17 cellular contexts compared by ENCODE assay signal in the genomic region with DNA sequence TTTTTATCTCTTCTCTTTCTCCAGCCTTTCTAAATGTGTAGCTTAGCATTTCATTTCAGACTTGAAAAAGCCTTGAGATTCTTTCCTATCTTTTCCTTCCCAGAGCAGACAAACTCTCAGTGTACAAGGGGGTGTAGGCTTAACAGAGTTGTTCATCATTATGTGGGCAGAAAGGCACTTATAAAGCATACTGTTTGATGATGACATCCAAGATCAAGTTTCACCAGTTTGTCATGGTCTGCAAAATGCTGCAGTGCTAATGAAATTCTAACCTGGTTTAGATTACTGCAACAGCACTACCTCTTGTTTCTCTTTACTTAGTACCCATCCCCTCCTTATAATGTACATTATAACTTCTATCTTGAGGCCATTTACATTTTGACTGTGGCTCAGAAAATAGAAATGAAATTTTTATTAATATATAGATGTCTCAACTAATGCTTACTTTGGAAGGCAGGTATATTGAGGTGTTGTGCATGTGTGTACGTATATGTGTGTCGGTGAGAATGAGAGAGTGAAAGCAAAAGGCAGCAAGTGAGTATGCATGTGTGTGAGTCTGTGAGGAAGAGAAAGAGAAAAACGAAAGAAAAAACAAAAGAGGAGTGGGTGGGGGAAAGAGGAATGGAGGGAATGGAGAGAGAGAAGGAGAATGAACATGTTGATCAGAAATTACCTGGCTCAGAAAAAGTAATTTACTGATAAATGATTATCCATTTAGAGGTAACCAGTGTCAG.
DNase-seq lines count a peak whose midpoint lies in the region; TF ChIP-seq lines count a peak whose summit lies in the region.
"Had no signal": no experiment of that assay in that cellular context is flagged by ENCODE, and none has a peak within 500 bp of the region (broad histone marks: within the 10 kb centered on the region; RNA-seq: fewer than 3 reads in every experiment).

No MANE protein-coding gene starts in this region.

- no peaks in the 10 kb centered on the region for H3K27me3 Mint-ChIP-seq in chondrocyte (ENCODE audit: low read depth)

- H3K9me3 Mint-ChIP-seq in chondrocyte (ENCODE audit: low read depth): no peaks in the 10 kb centered on the region

- no peaks in the 10 kb centered on the region for H3K36me3 Mint-ChIP-seq in chondrocyte (ENCODE audit: low read depth)
- H3K36me3 Mint-ChIP-seq: stimulated activated effector memory CD8-positive, alpha-beta T cell treated with anti-CD3 and anti-CD28 coated beads, Interleukin-12 subunit alpha, Interleukin-12 subunit beta, amount 100 ng/mL, for 72 hours had no signal

- H3K4me3 ChIP-seq in skeletal muscle cell (ENCODE audit: low read depth, low read length): no peak overlapping the region
- H3K4me3 ChIP-seq: HAP-1, vagina had no signal

- DNase-seq in NCI-H2196 (lab: John Stamatoyannopoulos, UW; ENCODE audit: unreplicated experiment): peak; percentile 20
- no peak for DNase-seq in NCI-H2196 treated with DMSO at 0.1 percent for 48 hours (lab: John Stamatoyannopoulos, UW; ENCODE audit: unreplicated experiment)
- DNase-seq in NCI-H2029 treated with DMSO at 0.1 percent for 48 hours (lab: John Stamatoyannopoulos, UW): peak; percentile 3
- no peak for DNase-seq in chondrocyte (ENCODE audit: low spot score)
- DNase-seq in skeletal muscle cell (ENCODE audit: low read depth): peak; percentile 52
- DNase-seq in Kasumi-1 (lab: John Stamatoyannopoulos, UW): no peak
- DNase-seq in stimulated activated CD4-positive, alpha-beta T cell treated with anti-CD3 and anti-CD28 coated beads, Interleukin-2, amount 100 ng/mL, for 48 hours: no peak
- DNase-seq in 8988T: no peak
- DNase-seq: activated CD4-positive, alpha-beta T cell treated with anti-CD3 and anti-CD28 coated beads, Interleukin-2, amount 50 U/mL, for 1 hour; activated T-cell treated with anti-CD3 and anti-CD28 coated beads, Interleukin-2, amount 50 U/mL, for 4 hours; Calu3; NCI-H146; NK-92 treated with Interleukin-12 subunit alpha and Interleukin-12 subunit beta, amount 100 ng/mL, for 24 hours; SIG-M5 had no signal

- H3K4me3 Mint-ChIP-seq in chondrocyte (ENCODE audit: unreplicated experiment): no peak overlapping the region
- H3K4me3 Mint-ChIP-seq: activated T-cell treated with anti-CD3 and anti-CD28 coated beads, Interleukin-2, amount 50 U/mL, for 4 hours; stimulated activated effector memory CD8-positive, alpha-beta T cell treated with anti-CD3 and anti-CD28 coated beads, Interleukin-12 subunit alpha, Interleukin-12 subunit beta, amount 100 ng/mL, for 72 hours had no signal

- TF ChIP-seq CTCF in chondrocyte (IDR thresholded peaks at IDR 0.05): no peak

- H3K27ac Mint-ChIP-seq in chondrocyte (ENCODE audit: unreplicated experiment): peak overlapping the region; percentile 46
- H3K27ac Mint-ChIP-seq: stimulated activated effector memory CD8-positive, alpha-beta T cell treated with anti-CD3 and anti-CD28 coated beads, Interleukin-12 subunit alpha, Interleukin-12 subunit beta, amount 100 ng/mL, for 72 hours had no signal

- H3K4me1 Mint-ChIP-seq in chondrocyte (ENCODE audit: low read depth): peaks cover 23% of the 10 kb centered on the region
- H3K4me1 Mint-ChIP-seq: stimulated activated effector memory CD8-positive, alpha-beta T cell treated with anti-CD3 and anti-CD28 coated beads, Interleukin-12 subunit alpha, Interleukin-12 subunit beta, amount 100 ng/mL, for 72 hours had no signal

Comparison
In these comparisons a context has a peak if more than half of its experiments do, and no peak if none do; other contexts are left out.
1. DNase-seq: peak in NCI-H2196 (single experiment), NCI-H2029 treated with DMSO at 0.1 percent for 48 hours (single experiment) and skeletal muscle cell (single experiment); none in NCI-H2196 treated with DMSO at 0.1 percent for 48 hours (single experiment), chondrocyte (single experiment), Kasumi-1 (0 of 2), stimulated activated CD4-positive, alpha-beta T cell treated with anti-CD3 and anti-CD28 coated beads, Interleukin-2, amount 100 ng/mL, for 48 hours (0 of 2) and 8988T (single experiment).